15 cellular contexts compared by ENCODE assay signal in genomic region chr19:43467730-43468129, GRCh38. TPM values are rescaled to one million over a fixed set of nuclear protein-coding genes. Genes with fewer than 3 reads are reported as not detected.
DNase-seq lines count a peak whose midpoint lies in the region; ATAC-seq, FAIRE-seq and TF ChIP-seq lines count a peak whose summit lies in the region.
"Had no signal": no experiment of that assay in that cellular context is flagged by ENCODE, and none has a peak within 500 bp of the region (broad histone marks: within the 10 kb centered on the region; RNA-seq: fewer than 3 reads in every experiment).

No MANE protein-coding gene starts in this region.

- no peak overlapping the region for H3K4me3 Mint-ChIP-seq in HFFc6

- WGBS in small intestine, 3 donors, result 74 to 76% (median 75%) methylated on average over 4 of the region's 4 CpGs

- ATAC-seq in foreskin keratinocyte (no peak), GM18520 (IDR thresholded peaks at IDR 0.05; ENCODE audit: unreplicated experiment) (no peak)

- peaks cover 6% of the 10 kb centered on the region for H3K27me3 Mint-ChIP-seq in HFFc6 (ENCODE audit: insufficient read depth)

- H3K27ac Mint-ChIP-seq in HFFc6, result peak overlapping the region; percentile 19; the same call in 1 of the 2 replicates

- no peak for FAIRE-seq in small intestine (lab: Jason Lieb, UNC)

- H3K9ac ChIP-seq in BLaER1 treated with 17β-estradiol and CSF1 and Interleukin-3, amounts not matched to agents 10 nM and 100 nM, result peak overlapping the region in 6 of 11 experiments; percentile 4 to 53 (median 10); a peak in 7 of 22 replicates

- H3K9me3 ChIP-seq in BLaER1 treated with 17β-estradiol and CSF1 and Interleukin-3, amounts not matched to agents 10 nM and 100 nM (replicated peaks in 1 of 11), result no peaks in the 10 kb centered on the region
- H3K9me3 ChIP-seq in small intestine (ENCODE audit: control insufficient read depth, low read depth), result no peaks in the 10 kb centered on the region

- peaks cover 62% of the 10 kb centered on the region for H3K4me1 Mint-ChIP-seq in HFFc6 (ENCODE audit: low read depth)

- no peak overlapping the region for H3K4me3 ChIP-seq in BLaER1 treated with 17β-estradiol and CSF1 and Interleukin-3, amounts not matched to agents 10 nM and 100 nM
- H3K4me3 ChIP-seq in small intestine (ENCODE audit: low read depth in 1 of 2, low read length in 2 of 2), result no peak overlapping the region

- H3K4me1 ChIP-seq in BLaER1 treated with 17β-estradiol and CSF1 and Interleukin-3, amounts not matched to agents 10 nM and 100 nM, result peaks cover 34 to 77% (median 61%) of the 10 kb centered on the region in 10 experiments
- H3K4me1 ChIP-seq in foreskin keratinocyte (peaks cover 29% of the 10 kb centered on the region), small intestine (ENCODE audit: control insufficient read depth in 2 of 2, insufficient read depth in 1 of 2, low read depth in 1 of 2, low read length in 1 of 2) (no peaks in the 10 kb centered on the region)

- H3K36me3 ChIP-seq in BLaER1 treated with 17β-estradiol and CSF1 and Interleukin-3, amounts not matched to agents 10 nM and 100 nM, result no peaks in the 10 kb centered on the region
- H3K36me3 ChIP-seq in small intestine (ENCODE audit: control insufficient read depth in 2 of 2, insufficient read depth in 2 of 2, low read length in 2 of 2), result no peaks in the 10 kb centered on the region

- H3K9me3 Mint-ChIP-seq in HFFc6, result no peaks in the 10 kb centered on the region

- no peaks in the 10 kb centered on the region for H4K20me1 ChIP-seq in BLaER1 treated with 17β-estradiol and CSF1 and Interleukin-3, amounts not matched to agents 10 nM and 100 nM

- no peaks in the 10 kb centered on the region for H3K36me3 Mint-ChIP-seq in HFFc6 (ENCODE audit: low read depth)

- TF ChIP-seq CTCF in HFFc6 (IDR thresholded peaks at IDR 0.05) (no peak), foreskin keratinocyte (conservative IDR thresholded peaks at IDR 0.05) (no peak)

- peak overlapping the region in 9 of 11 experiments; percentile 7 to 73 (median 56); a peak in 17 of 22 replicates for H3K27ac ChIP-seq in BLaER1 treated with 17β-estradiol and CSF1 and Interleukin-3, amounts not matched to agents 10 nM and 100 nM
- H3K27ac ChIP-seq in foreskin keratinocyte (peak overlapping the region; percentile 61), small intestine (ENCODE audit: low read depth in 1 of 2, low read length in 1 of 2) (no peak overlapping the region)
- H3K27ac ChIP-seq: C4-2B had no signal

- DNase-seq in HFFc6 (peak; percentile 64), amniotic epithelial cell (ENCODE audit: low read depth) (peak; percentile 83), foreskin keratinocyte (peak in 1 of 2 donors; percentile 42), small intestine (no peak), NCI-H226 (no peak), superior temporal gyrus (ENCODE audit: extremely low spot score) (no peak)
- DNase-seq: activated CD8-positive, alpha-beta memory T cell treated with anti-CD3 and anti-CD28 coated beads for 24 hours; amygdala; erythroblast; NCI-H1048; NCI-H524 treated with DMSO at 0.1 percent for 48 hours had no signal

- H3K4me2 ChIP-seq in BLaER1 treated with 17β-estradiol and CSF1 and Interleukin-3, amounts not matched to agents 10 nM and 100 nM, result peak overlapping the region in 10 of 11 experiments; percentile 5 to 86 (median 71); a peak in 17 of 22 replicates

- H3K27me3 ChIP-seq in BLaER1 treated with 17β-estradiol and CSF1 and Interleukin-3, amounts not matched to agents 10 nM and 100 nM, result 0 out of 22 replicates have a peak, but pooled peaks cover 0 to 4% (median 0%) of the 10 kb centered on the region in 11 experiments
- H3K27me3 ChIP-seq in foreskin keratinocyte (no peaks in the 10 kb centered on the region), small intestine (ENCODE audit: control insufficient read depth in 2 of 2, insufficient read depth in 2 of 2, low read length in 2 of 2) (no peaks in the 10 kb centered on the region)

RNA-seq across cellular contexts. Expression of gene LYPD3, which starts 2.3 kb away (rescaled TPM):
- total RNA-seq in HFFc6 (2021; fragmentation: NEBNext Ultra II Directional; extraction: Animal tissue kit (Norgen Biotek cat#: 25700)), result under 1 TPM; 0.17 to 0.35 (median 0.22) TPM
- total RNA-seq in foreskin keratinocyte, result 16.3 and 18.0 TPM in 2 replicates
- polyA plus RNA-seq in foreskin keratinocyte (31.8 and 43.1 TPM in 2 replicates), small intestine (1 to 10 TPM in 1 of 3 donors, under 1 TPM in 1, not detected in 1; 0.73 to 1.1 TPM)

RNA-seq across cellular contexts. Expression of gene PHLDB3, which starts 36.8 kb away (rescaled TPM):
- 10 to 100 TPM in 4 of 6 experiments, 1 to 10 TPM in 2; 7.5 to 12.5 (median 11.7) TPM for total RNA-seq in HFFc6 (2021; fragmentation: NEBNext Ultra II Directional; extraction: Animal tissue kit (Norgen Biotek cat#: 25700))
- 14.8 and 15.4 TPM in 2 replicates for total RNA-seq in foreskin keratinocyte
- polyA plus RNA-seq in foreskin keratinocyte (9.8 and 11.2 TPM in 2 replicates), small intestine (10 to 100 TPM in 2 of 3 donors, 1 to 10 TPM in 1; 6.2 to 27.6 (median 19.7) TPM)

RNA-seq across cellular contexts. Expression of gene TEX101, which starts 53.0 kb away (rescaled TPM):
- not detected for total RNA-seq in HFFc6 (2021; fragmentation: NEBNext Ultra II Directional; extraction: Animal tissue kit (Norgen Biotek cat#: 25700))
- total RNA-seq in foreskin keratinocyte, result not detected in 2 replicates
- not detected in 2 replicates for polyA plus RNA-seq in foreskin keratinocyte
- polyA plus RNA-seq in small intestine, result not detected
- total RNA-seq: subcutaneous adipose tissue had no signal

RNA-seq across cellular contexts. Expression of gene ETHE1, which starts 59.3 kb away (rescaled TPM):
- total RNA-seq in HFFc6 (2021; fragmentation: NEBNext Ultra II Directional; extraction: Animal tissue kit (Norgen Biotek cat#: 25700)), result 100 to 1,000 TPM in 4 of 6 experiments, 10 to 100 TPM in 2; 81.3 to 125 (median 107) TPM
- total RNA-seq in foreskin keratinocyte, result 151 and 168 TPM in 2 replicates
- polyA plus RNA-seq in foreskin keratinocyte (239 and 287 TPM in 2 replicates), small intestine (100 to 1,000 TPM; 118 to 164 (median 123) TPM)

Comparison
In these comparisons a context has a peak if more than half of its experiments do, and no peak if none do; other contexts are left out.
1. H3K27ac ChIP-seq: peak in BLaER1 treated with 17β-estradiol and CSF1 and Interleukin-3, amounts not matched to agents 10 nM and 100 nM (9 of 11) and foreskin keratinocyte (single experiment); none in small intestine (0 of 2).
2. DNase-seq: peak in HFFc6 (single experiment) and amniotic epithelial cell (single experiment); none in small intestine (single experiment), NCI-H226 (single experiment) and superior temporal gyrus (single experiment).
3. RNA of gene LYPD3, which starts 2.3 kb away (total RNA-seq): 16.3 to 18.0 TPM in foreskin keratinocyte; 0.17 to 0.35 TPM in HFFc6; every median in the first group is over 10 times any median in the second.